8 cellular contexts compared by ENCODE assay signal in the genomic region with DNA sequence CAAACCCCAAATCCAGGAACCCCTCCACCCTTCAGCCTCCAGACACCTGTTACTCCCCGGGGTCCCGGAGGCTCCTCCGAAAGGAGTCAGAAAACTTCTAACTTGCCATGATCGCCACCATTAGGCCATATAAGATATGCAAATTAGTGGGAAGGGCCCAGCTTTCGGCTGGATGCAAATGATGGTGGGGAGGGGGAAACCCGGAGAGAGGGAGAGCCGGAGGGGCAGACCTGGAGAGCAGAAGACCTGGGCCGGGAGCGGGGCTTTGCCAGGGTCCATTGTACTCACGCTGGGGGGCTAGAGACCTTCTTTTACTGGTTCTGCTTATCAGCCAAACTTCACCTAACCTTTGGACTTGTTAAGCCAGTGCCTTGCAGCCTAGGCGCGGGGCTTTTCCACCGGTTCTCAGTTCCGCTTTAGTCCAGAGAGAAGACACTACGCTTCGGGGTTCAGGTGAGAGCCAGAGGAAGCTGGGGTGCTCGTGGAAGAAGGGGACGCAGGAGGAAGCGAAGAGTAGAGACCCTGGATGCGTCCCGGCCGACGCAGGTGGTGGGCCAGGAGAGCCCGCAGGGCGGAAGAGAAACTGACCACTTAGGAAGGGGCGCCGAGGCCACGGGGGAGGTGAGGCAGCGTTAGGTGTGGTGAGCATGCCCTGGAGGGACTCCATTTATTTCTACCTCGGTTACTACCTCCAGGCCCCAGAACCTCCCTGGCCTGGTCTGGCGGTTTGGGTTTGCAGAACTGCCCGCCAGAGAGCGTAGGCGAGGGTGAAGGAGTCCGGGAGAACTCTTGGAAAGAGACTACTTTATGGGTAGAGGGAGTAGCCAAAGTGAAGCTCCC. TPM values are rescaled to one million over a fixed set of nuclear protein-coding genes. Genes with fewer than 3 reads are reported as not detected.
DNase-seq lines count a peak whose midpoint lies in the region; ATAC-seq and TF ChIP-seq lines count a peak whose summit lies in the region.

HNF1B (minus strand) TSS at position 99 of the 840 bp plus-strand sequence. CDS start 175 bp downstream, outside the sequence.

- no peaks in the 10 kb centered on the region for H3K9me3 ChIP-seq in colonic mucosa
- H3K9me3 ChIP-seq in trophoblast cell (ENCODE audit: insufficient read depth, low read depth, low read length), result no peaks in the 10 kb centered on the region

- H4K8ac ChIP-seq in trophoblast cell (ENCODE audit: low read depth, low read length), result no peak within 1 kb of the TSS

- TF ChIP-seq CTCF in colonic mucosa (IDR thresholded peaks at IDR 0.05), result no peak

- no peak within 1 kb of the TSS for H2BK5ac ChIP-seq in trophoblast cell (ENCODE audit: low read depth, low read length, poor library complexity)

- H4K91ac ChIP-seq in trophoblast cell (ENCODE audit: low read depth, low read length), result no peak within 1 kb of the TSS

- WGBS in trophoblast cell (ENCODE audit: extremely low coverage, insufficient coverage, insufficient read length), result no CpG with 5 or more reads among the region's 35 CpGs

- peak within 1 kb of the TSS; percentile 49 for H3K4me3 ChIP-seq in colonic mucosa
- H3K4me3 ChIP-seq in trophoblast cell (ENCODE audit: low read depth, low read length), result no peak within 1 kb of the TSS

- intact Hi-C loops in colonic mucosa (cut with DNase I), result no loop called here

- peak within 1 kb of the TSS; percentile 84 to 98 for H3K9ac ChIP-seq in colonic mucosa (ENCODE audit: low read depth in 2 of 2, low read length in 2 of 2)
- no peak within 1 kb of the TSS for H3K9ac ChIP-seq in trophoblast cell (ENCODE audit: low read length)

- H2BK12ac ChIP-seq in trophoblast cell (ENCODE audit: low read length), result no peak within 1 kb of the TSS

- no peak within 1 kb of the TSS for H2BK120ac ChIP-seq in trophoblast cell (ENCODE audit: insufficient read depth, low read length, poor library complexity)

- ATAC-seq in HG03108 (IDR thresholded peaks at IDR 0.05; ENCODE audit: unreplicated experiment), result peak; percentile 37
- no peak for ATAC-seq in HG03280 (IDR thresholded peaks at IDR 0.05; ENCODE audit: unreplicated experiment)

- H3K79me2 ChIP-seq in trophoblast cell (ENCODE audit: control insufficient read depth, insufficient read depth, low read length, poor library complexity), result no peaks in the 10 kb centered on the region

- no peak within 1 kb of the TSS for H3K14ac ChIP-seq in trophoblast cell (ENCODE audit: low read length)

- H2AFZ ChIP-seq in trophoblast cell (ENCODE audit: insufficient read depth, low read length, poor library complexity), result no peak within 1 kb of the TSS

- peak within 1 kb of the TSS; percentile 46 for H3K4me2 ChIP-seq in trophoblast cell (ENCODE audit: low read length)

- no peak within 1 kb of the TSS for H3K18ac ChIP-seq in trophoblast cell (ENCODE audit: low read length)

- no peak within 1 kb of the TSS for H3K4ac ChIP-seq in trophoblast cell (ENCODE audit: low read depth, low read length)

- H3K27me3 ChIP-seq in colonic mucosa (peaks cover 20% of the 10 kb centered on the region), trophoblast cell (ENCODE audit: insufficient read depth, low read length) (peaks cover 57% of the 10 kb centered on the region)

- H3K79me1 ChIP-seq in trophoblast cell (ENCODE audit: low read length), result no peaks in the 10 kb centered on the region

- H3K4me1 ChIP-seq in colonic mucosa, result no peaks in the 10 kb centered on the region
- H3K4me1 ChIP-seq in trophoblast cell (ENCODE audit: control insufficient read depth in 1 of 2, insufficient read depth in 2 of 2, low read length in 2 of 2), result peaks cover 9 to 18% of the 10 kb centered on the region in 2 experiments

- no peak within 1 kb of the TSS for H2AK5ac ChIP-seq in trophoblast cell (ENCODE audit: low read length)

- H3K23ac ChIP-seq in trophoblast cell (ENCODE audit: low read length), result no peak within 1 kb of the TSS

- peak within 1 kb of the TSS; percentile 44 for H4K12ac ChIP-seq in trophoblast cell (ENCODE audit: low read depth, low read length)

- DNase-seq in SIG-M5 treated with dmso at 0.1 percent for 504 hours (lab: John Stamatoyannopoulos, UW; ENCODE audit: unreplicated experiment) (peak; percentile 4), SIG-M5 (lab: John Stamatoyannopoulos, UW) (no peak), colonic mucosa (peak; percentile 90), trophoblast cell (no peak), ecto neural progenitor cell (ENCODE audit: low spot score) (no peak)
- DNase-seq in stimulated activated CD8-positive, alpha-beta memory T cell treated with anti-CD3 and anti-CD28 coated beads, Interleukin-4, amount 100 ng/mL, for 48 hours, result no peak

- H3K27ac ChIP-seq in colonic mucosa (peak within 1 kb of the TSS; percentile 69), trophoblast cell (ENCODE audit: low read depth, low read length) (no peak within 1 kb of the TSS)

- H3K36me3 ChIP-seq in colonic mucosa (no peaks in the 10 kb centered on the region), trophoblast cell (ENCODE audit: control insufficient read depth in 1 of 2, insufficient read depth in 2 of 2, low read length in 2 of 2) (no peaks in the 10 kb centered on the region)

RNA-seq across cellular contexts. Expression of gene HNF1B, which starts in this region (rescaled TPM):
- total RNA-seq in colonic mucosa, result 10 to 100 TPM; 28.0 to 34.8 TPM
- polyA plus RNA-seq in trophoblast cell (2013), result 0.03 TPM in 1 of 2 replicates, not detected in the other

Comparison
In these comparisons a context has a peak if more than half of its experiments do, and no peak if none do; other contexts are left out.
1. DNase-seq: peak in SIG-M5 treated with dmso at 0.1 percent for 504 hours (single experiment) and colonic mucosa (single experiment); none in SIG-M5 (single experiment), trophoblast cell (0 of 2), stimulated activated CD8-positive, alpha-beta memory T cell treated with anti-CD3 and anti-CD28 coated beads, Interleukin-4, amount 100 ng/mL, for 48 hours (single experiment) and ecto neural progenitor cell (single experiment).